11 cellular contexts compared by ENCODE assay signal in the genomic region with DNA sequence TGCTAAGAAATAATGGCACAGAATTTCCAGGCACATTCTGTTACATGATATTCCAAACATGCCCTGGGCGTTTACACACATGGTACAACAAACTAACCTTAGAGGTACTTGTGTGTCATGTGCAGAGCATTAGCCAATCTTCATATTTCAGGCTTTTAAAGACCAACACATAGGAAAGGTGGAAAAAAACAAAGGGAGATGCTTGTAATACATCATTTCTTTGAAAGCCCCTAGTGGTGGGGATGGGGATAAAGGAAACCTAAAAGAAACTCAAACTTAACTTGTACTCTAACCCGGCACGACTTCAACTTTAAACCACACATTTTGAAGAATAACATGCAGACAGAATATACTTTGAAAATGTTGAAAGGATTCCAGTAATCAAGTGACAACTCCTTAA.
DNase-seq lines count a peak whose midpoint lies in the region; ATAC-seq, FAIRE-seq and TF ChIP-seq lines count a peak whose summit lies in the region.
"Had no signal": no experiment of that assay in that cellular context is flagged by ENCODE, and none has a peak within 500 bp of the region (broad histone marks: within the 10 kb centered on the region; RNA-seq: fewer than 3 reads in every experiment).

No MANE protein-coding gene starts in this region.

- H4K20me1 ChIP-seq in Karpas-422 (ENCODE audit: insufficient read depth, low read depth, low read length) (no peaks in the 10 kb centered on the region), astrocyte (ENCODE audit: insufficient read depth, low read length) (no peaks in the 10 kb centered on the region)

- H3K79me2 ChIP-seq in Karpas-422 (ENCODE audit: low read length) (no peaks in the 10 kb centered on the region), astrocyte (ENCODE audit: insufficient read depth, low read length) (no peaks in the 10 kb centered on the region)

- FAIRE-seq in astrocyte (lab: Jason Lieb, UNC), result no peak
- FAIRE-seq: islet of Langerhans, pancreas had no signal

- H3K4me3 Mint-ChIP-seq in astrocyte (ENCODE audit: unreplicated experiment), result no peak overlapping the region

- H3K27me3 ChIP-seq in GM06990 (replicated peaks; ENCODE audit: control insufficient read depth, insufficient read depth, low read length) (no peaks in the 10 kb centered on the region), Karpas-422 (ENCODE audit: low read length) (no peaks in the 10 kb centered on the region), astrocyte (ENCODE audit: insufficient read depth, low read length) (no peaks in the 10 kb centered on the region), kidney epithelial cell (ENCODE audit: control insufficient read depth, insufficient read depth, low read length) (no peaks in the 10 kb centered on the region)
- H3K27me3 ChIP-seq: pancreas had no signal

- TF ChIP-seq CTCF in GM06990 (IDR thresholded peaks at IDR 0.05; ENCODE audit: insufficient read depth, low read length, poor library complexity, severe bottlenecking) (peak; percentile 19), astrocyte (IDR thresholded peaks at IDR 0.05; ENCODE audit: insufficient read depth, low read depth, low read length) (peak; percentile 43), kidney epithelial cell (IDR thresholded peaks at IDR 0.05; ENCODE audit: insufficient read depth, low read length, poor library complexity, severe bottlenecking) (peak; percentile 35)

- H3K4me1 ChIP-seq in Karpas-422 (ENCODE audit: low read length), result no peaks in the 10 kb centered on the region
- no peaks in the 10 kb centered on the region for H3K4me1 ChIP-seq in astrocyte (ENCODE audit: insufficient read depth, low read length)
- H3K4me1 ChIP-seq: pancreas had no signal

- no peak for ATAC-seq in GM21423 (IDR thresholded peaks at IDR 0.05; ENCODE audit: unreplicated experiment)
- ATAC-seq in HG03442 (IDR thresholded peaks at IDR 0.05; ENCODE audit: unreplicated experiment), result no peak
- ATAC-seq: pancreas had no signal

- H2AFZ ChIP-seq in Karpas-422 (ENCODE audit: low read length) (no peak overlapping the region), astrocyte (ENCODE audit: low read depth, low read length) (no peak overlapping the region)

- no peaks in the 10 kb centered on the region for H3K27me3 Mint-ChIP-seq in astrocyte (ENCODE audit: low read depth, unreplicated experiment)

- no peaks in the 10 kb centered on the region for H3K9me2 ChIP-seq in Karpas-422 (replicated peaks; ENCODE audit: insufficient read depth, low read length)

- no peak overlapping the region for H3K27ac Mint-ChIP-seq in astrocyte (ENCODE audit: unreplicated experiment)

- H3K4me3 ChIP-seq in GM06990 (replicated peaks; ENCODE audit: low read depth, low read length) (no peak overlapping the region), Karpas-422 (ENCODE audit: low read length) (no peak overlapping the region), astrocyte (ENCODE audit: insufficient read depth, low read depth, low read length) (no peak overlapping the region), kidney epithelial cell (ENCODE audit: low read depth, low read length) (no peak overlapping the region)
- H3K4me3 ChIP-seq: pancreas had no signal

- no peak overlapping the region for H3K4me2 ChIP-seq in Karpas-422 (ENCODE audit: low read depth, low read length, poor library complexity, severe bottlenecking)
- no peak overlapping the region for H3K4me2 ChIP-seq in astrocyte (ENCODE audit: low read length)

- H3K27ac ChIP-seq in Karpas-422 (ENCODE audit: low read length) (no peak overlapping the region), astrocyte (ENCODE audit: low read depth, low read length) (no peak overlapping the region)
- H3K27ac ChIP-seq: pancreas had no signal

- H3K9ac ChIP-seq in Karpas-422 (ENCODE audit: low read length) (no peak overlapping the region), astrocyte (ENCODE audit: low read length) (no peak overlapping the region)

- no peaks in the 10 kb centered on the region for H3K4me1 Mint-ChIP-seq in astrocyte (ENCODE audit: low read depth, unreplicated experiment)

- DNase-seq in GM06990 (ENCODE audit: extremely low read depth, insufficient read length) (no peak), Karpas-422 (peak; percentile 43), astrocyte (ENCODE audit: low read depth) (no peak), kidney epithelial cell (ENCODE audit: low read depth) (no peak), COLO668 (lab: John Stamatoyannopoulos, UW; ENCODE audit: unreplicated experiment) (no peak), GM03348 (ENCODE audit: low spot score) (no peak)
- DNase-seq: DMS79 treated with DMSO at 0.1 percent for 48 hours, pancreas had no signal

- H3K9me3 ChIP-seq in Karpas-422 (ENCODE audit: low read length), result peaks cover 10% of the 10 kb centered on the region; the same call in 1 of the 2 replicates
- H3K9me3 ChIP-seq in astrocyte (ENCODE audit: insufficient read depth, low read depth, low read length), result no peaks in the 10 kb centered on the region
- H3K9me3 ChIP-seq: pancreas had no signal

- H3K36me3 ChIP-seq in GM06990 (ENCODE audit: control insufficient read depth, insufficient read depth, low read length), result no peaks in the 10 kb centered on the region
- no peaks in the 10 kb centered on the region for H3K36me3 ChIP-seq in Karpas-422 (ENCODE audit: insufficient read depth, low read length)
- no peaks in the 10 kb centered on the region for H3K36me3 ChIP-seq in astrocyte (ENCODE audit: insufficient read depth, low read length)
- H3K36me3 ChIP-seq in kidney epithelial cell (ENCODE audit: control insufficient read depth, insufficient read depth, low read length), result no peaks in the 10 kb centered on the region
- H3K36me3 ChIP-seq: pancreas had no signal

- H3K9me3 Mint-ChIP-seq in astrocyte (ENCODE audit: unreplicated experiment), result peaks cover 8% of the 10 kb centered on the region

- no peaks in the 10 kb centered on the region for H3K36me3 Mint-ChIP-seq in astrocyte (ENCODE audit: low read depth, unreplicated experiment)
